Comparison of ENCODE assay signal across 1 cellular context in genomic region chr6:43575772-43576551, GRCh38.
TF ChIP-seq lines count a peak whose summit lies in the region.

Gene POLH, plus strand, starts transcription at chr6:43576185. Its CDS starts 6,135 bp downstream, at chr6:43582320.
Gene XPO5, minus strand, starts transcription at chr6:43576038. Its CDS starts 174 bp downstream, at chr6:43575864.

TF ChIP-seq in HepG2, 621 proteins besides CTCF, POLR2A, EP300 and RAD21 (continued from another document and continues in another):
- TF ChIP-seq ZNF670 (CRISPR knock-in tag; IDR thresholded peaks at IDR 0.05; ENCODE audit: borderline replicate concordance) (peak; percentile 40; the same call in 1 of the 2 replicates), GABPA (IDR thresholded peaks at IDR 0.05; ENCODE audit: low read depth, low read length) (peak; percentile 72), GABPA (CRISPR knock-in tag; IDR thresholded peaks at IDR 0.05; ENCODE audit: low read depth) (peak; percentile 39; the same call in 1 of the 2 replicates), CBFB (CRISPR knock-in tag; IDR thresholded peaks at IDR 0.05) (peak; percentile 72), ZKSCAN1 (IDR thresholded peaks at IDR 0.05; ENCODE audit: low read length) (no peak), KAT7 (CRISPR knock-in tag; IDR thresholded peaks at IDR 0.05; ENCODE audit: borderline replicate concordance) (peak; percentile 97; the same call in 1 of the 2 replicates), ZNF740 (CRISPR knock-in tag; IDR thresholded peaks at IDR 0.05) (peak; percentile 68), ELK4 (CRISPR knock-in tag; IDR thresholded peaks at IDR 0.05; ENCODE audit: borderline replicate concordance) (no peak), ZNF709 (CRISPR knock-in tag; IDR thresholded peaks at IDR 0.05) (peak; percentile 96), ZMAT3 (CRISPR knock-in tag; conservative IDR thresholded peaks at IDR 0.05) (peak; percentile 56), KAT2B (IDR thresholded peaks at IDR 0.05; ENCODE audit: borderline replicate concordance, low read depth, low read length) (no peak), ZNF549 (CRISPR knock-in tag; IDR thresholded peaks at IDR 0.05) (peak; percentile 89), RBAK (CRISPR knock-in tag; IDR thresholded peaks at IDR 0.05) (no peak), ZNF207 (IDR thresholded peaks at IDR 0.05; ENCODE audit: borderline replicate concordance) (no peak), PTBP1 (IDR thresholded peaks at IDR 0.05; ENCODE audit: low read depth, low read length, poor library complexity, severe bottlenecking) (no peak), KMT2B (CRISPR knock-in tag; IDR thresholded peaks at IDR 0.05) (peak; percentile 81), ZNF10 (CRISPR knock-in tag; IDR thresholded peaks at IDR 0.05; ENCODE audit: borderline replicate concordance, low read depth) (no peak), ZSCAN12 (CRISPR knock-in tag; IDR thresholded peaks at IDR 0.05) (0 out of 2 replicates have a peak, but pooled peaks have one; percentile 78), RNF2 (conservative IDR thresholded peaks at IDR 0.05; ENCODE audit: low read depth) (0 out of 2 replicates have a peak, but pooled peaks have one; percentile 60), ZNF276 (CRISPR knock-in tag; IDR thresholded peaks at IDR 0.05; ENCODE audit: low read depth) (peak; percentile 48), ZNF703 (CRISPR knock-in tag; IDR thresholded peaks at IDR 0.05; ENCODE audit: borderline replicate concordance) (peak; percentile 60; the same call in 1 of the 2 replicates), CBX1 (IDR thresholded peaks at IDR 0.05; ENCODE audit: low read depth) (peak; percentile 22), ZNF263 (CRISPR knock-in tag; IDR thresholded peaks at IDR 0.05) (peak; percentile 76), EZH2 (conservative IDR thresholded peaks at IDR 0.05; ENCODE audit: low read depth, low read length) (no peak), RFX3 (CRISPR knock-in tag; IDR thresholded peaks at IDR 0.05) (no peak), ZNF580 (CRISPR knock-in tag; IDR thresholded peaks at IDR 0.05; ENCODE audit: borderline replicate concordance, low read depth) (peak; percentile 80; the same call in 1 of the 2 replicates), TIGD3 (CRISPR knock-in tag; IDR thresholded peaks at IDR 0.05; ENCODE audit: borderline replicate concordance) (0 out of 2 replicates have a peak, but pooled peaks have one; percentile 34), CBX2 (IDR thresholded peaks at IDR 0.05; ENCODE audit: low read depth, low read length) (no peak), CBX2 (CRISPR knock-in tag; IDR thresholded peaks at IDR 0.05; ENCODE audit: low read depth) (no peak), SAFB2 (CRISPR knock-in tag; IDR thresholded peaks at IDR 0.05; ENCODE audit: borderline replicate concordance, low read depth) (peak; percentile 97), ZNF747 (CRISPR knock-in tag; IDR thresholded peaks at IDR 0.05; ENCODE audit: borderline replicate concordance) (peak; percentile 90), SPEN (CRISPR knock-in tag; IDR thresholded peaks at IDR 0.05; ENCODE audit: low read depth) (peak; percentile 95), SMAD1 (CRISPR knock-in tag; IDR thresholded peaks at IDR 0.05; ENCODE audit: borderline replicate concordance, low read depth) (peak; percentile 96; the same call in 1 of the 2 replicates), ZBTB42 (CRISPR knock-in tag; IDR thresholded peaks at IDR 0.05) (no peak), SETDB1 (CRISPR knock-in tag; IDR thresholded peaks at IDR 0.05; ENCODE audit: borderline replicate concordance) (no peak), IRF9 (CRISPR knock-in tag; IDR thresholded peaks at IDR 0.05; ENCODE audit: borderline replicate concordance) (peak; percentile 88; the same call in 1 of the 2 replicates), MEIS1 (CRISPR knock-in tag; IDR thresholded peaks at IDR 0.05; ENCODE audit: borderline replicate concordance) (no peak; the same call in none of the 2 replicates), ADNP (CRISPR knock-in tag; IDR thresholded peaks at IDR 0.05) (0 out of 2 replicates have a peak, but pooled peaks have one; percentile 33), ZNF18 (CRISPR knock-in tag; IDR thresholded peaks at IDR 0.05; ENCODE audit: insufficient replicate concordance) (peak; percentile 79), TOPORS (CRISPR knock-in tag; IDR thresholded peaks at IDR 0.05) (peak; percentile 98), ERF (CRISPR knock-in tag; IDR thresholded peaks at IDR 0.05) (peak; percentile 97), TEAD2 (CRISPR knock-in tag; IDR thresholded peaks at IDR 0.05) (peak; percentile 81), ZNF619 (CRISPR knock-in tag; IDR thresholded peaks at IDR 0.05) (peak; percentile 69; the same call in 1 of the 2 replicates), GTF2F1 (IDR thresholded peaks at IDR 0.05; ENCODE audit: low read length) (peak; percentile 55; the same call in 1 of the 2 replicates), ZNF766 (CRISPR knock-in tag; IDR thresholded peaks at IDR 0.05; ENCODE audit: borderline replicate concordance) (peak; percentile 56), ZNF570 (CRISPR knock-in tag; IDR thresholded peaks at IDR 0.05; ENCODE audit: borderline replicate concordance) (0 out of 2 replicates have a peak, but pooled peaks have one; percentile 43), ZBTB7B (CRISPR knock-in tag; IDR thresholded peaks at IDR 0.05) (peak; percentile 80; the same call in 1 of the 2 replicates), NFRKB (IDR thresholded peaks at IDR 0.05) (no peak), ZNF878 (CRISPR knock-in tag; IDR thresholded peaks at IDR 0.05) (peak; percentile 80; the same call in 1 of the 2 replicates), ZNF780A (CRISPR knock-in tag; IDR thresholded peaks at IDR 0.05) (peak; percentile 92), CENPT (CRISPR knock-in tag; IDR thresholded peaks at IDR 0.05; ENCODE audit: low read depth) (peak; percentile 93), GATAD2A (CRISPR knock-in tag; IDR thresholded peaks at IDR 0.05) (no peak; the same call in none of the 2 replicates), BRF2 (CRISPR knock-in tag; IDR thresholded peaks at IDR 0.05) (peak; percentile 93), NFE2L1 (CRISPR knock-in tag; IDR thresholded peaks at IDR 0.05; ENCODE audit: borderline replicate concordance) (no peak), ZNF225 (CRISPR knock-in tag; IDR thresholded peaks at IDR 0.05) (no peak; the same call in 1 of the 2 replicates), FOXO1 (CRISPR knock-in tag; IDR thresholded peaks at IDR 0.05) (0 out of 2 replicates have a peak, but pooled peaks have one; percentile 55), YEATS2 (CRISPR knock-in tag; IDR thresholded peaks at IDR 0.05; ENCODE audit: borderline replicate concordance) (no peak; the same call in 1 of the 2 replicates), RORA (CRISPR knock-in tag; IDR thresholded peaks at IDR 0.05) (no peak), SMARCE1 (IDR thresholded peaks at IDR 0.05; ENCODE audit: borderline replicate concordance) (no peak), RBM22 (optimal IDR thresholded peaks at IDR 0.05; ENCODE audit: low read length) (peak; percentile 34), SCMH1 (CRISPR knock-in tag; IDR thresholded peaks at IDR 0.05; ENCODE audit: borderline replicate concordance) (no peak)
- TF ChIP-seq, protein P1, sequence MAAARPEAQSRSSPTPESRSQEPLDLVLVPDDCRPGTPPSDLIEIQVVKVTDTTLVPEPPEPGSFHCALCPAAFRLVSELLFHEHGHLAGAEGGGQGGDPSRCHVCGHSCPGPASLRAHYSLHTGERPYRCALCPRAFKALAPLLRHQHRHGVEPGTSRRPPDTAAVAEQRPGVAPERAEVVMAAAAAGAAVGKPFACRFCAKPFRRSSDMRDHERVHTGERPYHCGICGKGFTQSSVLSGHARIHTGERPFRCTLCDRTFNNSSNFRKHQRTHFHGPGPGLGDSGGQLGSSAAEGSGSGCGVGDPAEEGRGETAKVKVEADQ (CRISPR knock-in tag; IDR thresholded peaks at IDR 0.05; ENCODE audit: borderline replicate concordance) = peak; percentile 48; the same call in 1 of the 2 replicates
- TF ChIP-seq, protein P2, sequence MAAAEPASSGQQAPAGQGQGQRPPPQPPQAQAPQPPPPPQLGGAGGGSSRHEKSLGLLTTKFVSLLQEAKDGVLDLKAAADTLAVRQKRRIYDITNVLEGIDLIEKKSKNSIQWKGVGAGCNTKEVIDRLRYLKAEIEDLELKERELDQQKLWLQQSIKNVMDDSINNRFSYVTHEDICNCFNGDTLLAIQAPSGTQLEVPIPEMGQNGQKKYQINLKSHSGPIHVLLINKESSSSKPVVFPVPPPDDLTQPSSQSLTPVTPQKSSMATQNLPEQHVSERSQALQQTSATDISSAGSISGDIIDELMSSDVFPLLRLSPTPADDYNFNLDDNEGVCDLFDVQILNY (CRISPR knock-in tag; conservative IDR thresholded peaks at IDR 0.05) = peak; percentile 57; the same call in 1 of the 2 replicates
- TF ChIP-seq, protein P3, sequence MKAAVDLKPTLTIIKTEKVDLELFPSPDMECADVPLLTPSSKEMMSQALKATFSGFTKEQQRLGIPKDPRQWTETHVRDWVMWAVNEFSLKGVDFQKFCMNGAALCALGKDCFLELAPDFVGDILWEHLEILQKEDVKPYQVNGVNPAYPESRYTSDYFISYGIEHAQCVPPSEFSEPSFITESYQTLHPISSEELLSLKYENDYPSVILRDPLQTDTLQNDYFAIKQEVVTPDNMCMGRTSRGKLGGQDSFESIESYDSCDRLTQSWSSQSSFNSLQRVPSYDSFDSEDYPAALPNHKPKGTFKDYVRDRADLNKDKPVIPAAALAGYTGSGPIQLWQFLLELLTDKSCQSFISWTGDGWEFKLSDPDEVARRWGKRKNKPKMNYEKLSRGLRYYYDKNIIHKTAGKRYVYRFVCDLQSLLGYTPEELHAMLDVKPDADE (CRISPR knock-in tag; IDR thresholded peaks at IDR 0.05) = peak; percentile 98
- TF ChIP-seq, protein P4, sequence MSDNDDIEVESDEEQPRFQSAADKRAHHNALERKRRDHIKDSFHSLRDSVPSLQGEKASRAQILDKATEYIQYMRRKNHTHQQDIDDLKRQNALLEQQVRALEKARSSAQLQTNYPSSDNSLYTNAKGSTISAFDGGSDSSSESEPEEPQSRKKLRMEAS (IDR thresholded peaks at IDR 0.05) = peak; percentile 88
